In genomic region chr4:108636246-108636645, GRCh38 we compare ENCODE assay signal across 19 cellular contexts.
"Had no signal": no experiment of that assay in that cellular context is flagged by ENCODE, and none has a peak within 500 bp of the region (broad histone marks: within the 10 kb centered on the region; RNA-seq: fewer than 3 reads in every experiment).

No MANE protein-coding gene starts in this region.

- H3K27ac Mint-ChIP-seq: activated CD4-positive, alpha-beta T cell treated with anti-CD3 and anti-CD28 coated beads, Interleukin-2, amount 10 ng/mL, durations not matched to agents 24 days and 14 days; activated CD8-positive, alpha-beta T cell treated with anti-CD3 and anti-CD28 coated beads for 36 hours; progenitor cell of endocrine pancreas; stimulated activated naive B cell treated with anti-CD40 and anti-IgM and Interleukin-4, amounts not matched to agents 10 μg/mL and 1 μg/mL and 100 μg/mL, for 72 hours had no signal

- H3K9me3 Mint-ChIP-seq: activated CD4-positive, alpha-beta T cell treated with anti-CD3 and anti-CD28 coated beads, Interleukin-2, amount 10 ng/mL, durations not matched to agents 24 days and 14 days; activated CD8-positive, alpha-beta T cell treated with anti-CD3 and anti-CD28 coated beads for 36 hours; activated T-cell treated with anti-CD3 and anti-CD28 coated beads, Interleukin-2, amount 50 U/mL, for 4 hours; neural crest cell; stimulated activated naive B cell treated with anti-CD40 and anti-IgM and Interleukin-4, amounts not matched to agents 10 μg/mL and 1 μg/mL and 100 μg/mL, for 72 hours had no signal

- H3K4me3 ChIP-seq: cardiac muscle cell, gastroesophageal sphincter, heart left ventricle, left lung, thoracic aorta had no signal

- H3K4me1 ChIP-seq: gastroesophageal sphincter, heart left ventricle, left lung had no signal

- H3K4me1 Mint-ChIP-seq: activated CD4-positive, alpha-beta T cell treated with anti-CD3 and anti-CD28 coated beads, Interleukin-2, amount 10 ng/mL, durations not matched to agents 24 days and 14 days; neural crest cell had no signal

- H3K27me3 ChIP-seq: cardiac muscle cell, gastroesophageal sphincter, heart left ventricle, left lung had no signal

- H3K9me3 ChIP-seq: gastroesophageal sphincter, heart left ventricle, left lung, thoracic aorta had no signal

- H3K27me3 Mint-ChIP-seq: activated CD4-positive, alpha-beta T cell treated with anti-CD3 and anti-CD28 coated beads, Interleukin-2, amount 10 ng/mL, durations not matched to agents 24 days and 14 days; activated CD8-positive, alpha-beta T cell treated with anti-CD3 and anti-CD28 coated beads for 36 hours; progenitor cell of endocrine pancreas; stimulated activated naive B cell treated with anti-CD40 and anti-IgM and Interleukin-4, amounts not matched to agents 10 μg/mL and 1 μg/mL and 100 μg/mL, for 72 hours had no signal

- DNase-seq: activated CD4-positive, alpha-beta T cell treated with anti-CD3 and anti-CD28 coated beads, Interleukin-2, amount 10 ng/mL, durations not matched to agents 24 days and 14 days; activated CD8-positive, alpha-beta T cell treated with anti-CD3 and anti-CD28 coated beads for 36 hours; activated effector memory CD4-positive, alpha-beta T cell treated with Interleukin-2 at 50 U/mL for 16 hours; activated naive CD4-positive, alpha-beta T cell treated with anti-CD3 and anti-CD28 coated beads, Interleukin-2, amount 50 U/mL, for 16 hours; activated T-cell treated with anti-CD3 and anti-CD28 coated beads, Interleukin-2, amount 50 U/mL, for 4 hours; amygdala; dermis blood vessel endothelial cell; effector memory CD4-positive, alpha-beta T cell; heart left ventricle; kidney; left lung; stimulated activated naive B cell treated with anti-CD40 and anti-IgM and Interleukin-4, amounts not matched to agents 10 μg/mL and 1 μg/mL and 100 μg/mL, for 72 hours; T-helper 1 cell; T-helper 9 cell had no signal

- ATAC-seq: activated CD8-positive, alpha-beta T cell treated with anti-CD3 and anti-CD28 coated beads for 36 hours; activated T-cell treated with anti-CD3 and anti-CD28 coated beads, Interleukin-2, amount 50 U/mL, for 4 hours; gastroesophageal sphincter; heart left ventricle; left lung; stimulated activated naive B cell treated with anti-CD40 and anti-IgM and Interleukin-4, amounts not matched to agents 10 μg/mL and 1 μg/mL and 100 μg/mL, for 72 hours had no signal

- H3K27ac ChIP-seq: cardiac muscle cell, gastroesophageal sphincter, heart left ventricle, left lung, thoracic aorta had no signal

- H3K4me3 Mint-ChIP-seq: activated CD4-positive, alpha-beta T cell treated with anti-CD3 and anti-CD28 coated beads, Interleukin-2, amount 10 ng/mL, durations not matched to agents 24 days and 14 days; activated CD8-positive, alpha-beta T cell treated with anti-CD3 and anti-CD28 coated beads for 36 hours; activated T-cell treated with anti-CD3 and anti-CD28 coated beads, Interleukin-2, amount 50 U/mL, for 4 hours; neural crest cell; stimulated activated naive B cell treated with anti-CD40 and anti-IgM and Interleukin-4, amounts not matched to agents 10 μg/mL and 1 μg/mL and 100 μg/mL, for 72 hours had no signal
